Comparison of ENCODE assay signal across 19 cellular contexts in genomic region chr4:13821522-13821921, GRCh38.
A peak's percentile ranks its signal among the peaks of the same experiment; 100 is the strongest.
DNase-seq lines count a peak whose midpoint lies in the region; ATAC-seq and TF ChIP-seq lines count a peak whose summit lies in the region.
"Had no signal": no experiment of that assay in that cellular context is flagged by ENCODE, and none has a peak within 500 bp of the region (broad histone marks: within the 10 kb centered on the region; RNA-seq: fewer than 3 reads in every experiment).

No MANE protein-coding gene starts in this region.

- no peaks in the 10 kb centered on the region for H3K36me3 ChIP-seq in WERI-Rb-1
- H3K36me3 ChIP-seq: BLaER1 treated with 17β-estradiol and CSF1 and Interleukin-3, amounts not matched to agents 10 nM and 100 nM; right atrium auricular region had no signal

- no peaks in the 10 kb centered on the region for H3K9me3 ChIP-seq in WERI-Rb-1 (ENCODE audit: severe bottlenecking)

- no peaks in the 10 kb centered on the region for H3K27me3 ChIP-seq in WERI-Rb-1 (ENCODE audit: insufficient read depth, low read depth, severe bottlenecking)
- H3K27me3 ChIP-seq: BLaER1 treated with 17β-estradiol and CSF1 and Interleukin-3, amounts not matched to agents 10 nM and 100 nM; right atrium auricular region had no signal

- H3K27ac ChIP-seq in WERI-Rb-1 = no peak overlapping the region
- H3K27ac ChIP-seq: A549; BLaER1 treated with 17β-estradiol and CSF1 and Interleukin-3, amounts not matched to agents 10 nM and 100 nM; right atrium auricular region had no signal

- DNase-seq in AG10803 (ENCODE audit: low read depth) (peak; percentile 8), HT1080 (ENCODE audit: low read depth) (peak; percentile 11), WERI-Rb-1 (peak; percentile 13), iPS-NIHi7 (ENCODE audit: extremely low spot score) (peak; percentile 60), T-helper 9 cell (no peak), amniotic stem cell (lab: John Stamatoyannopoulos, UW) (no peak)
- no peak for DNase-seq in stimulated activated CD8-positive, alpha-beta memory T cell treated with anti-CD3 and anti-CD28 coated beads, Interleukin-4, amount 100 ng/mL, for 48 hours
- DNase-seq: activated CD4-positive, alpha-beta T cell treated with anti-CD3 and anti-CD28 coated beads, Interleukin-2, amount 50 U/mL, for 48 hours; activated effector memory CD4-positive, alpha-beta T cell treated with anti-CD3 and anti-CD28 coated beads, Interleukin-2, amount 50 U/mL, for 16 hours; GOT3; NCI-H1417 treated with DMSO at 0.1 percent for 48 hours; NCI-H524 treated with DMSO at 0.1 percent for 48 hours; SIG-M5; stimulated activated CD4-positive, alpha-beta T cell treated with anti-CD3 and anti-CD28 coated beads, Interleukin-12 subunit alpha, Interleukin-12 subunit beta, amount 100 ng/mL, for 4 hours had no signal

- TF ChIP-seq CTCF in AG10803 (conservative IDR thresholded peaks at IDR 0.05; ENCODE audit: low read length) = no peak
- peak; percentile 31; the same call in 1 of the 2 replicates for TF ChIP-seq CTCF in WERI-Rb-1 (IDR thresholded peaks at IDR 0.05; ENCODE audit: low read depth, low read length)

- no peak overlapping the region for H3K4me3 ChIP-seq in AG10803 (ENCODE audit: low read length)
- H3K4me3 ChIP-seq in WERI-Rb-1 (ENCODE audit: low read depth, low read length) = no peak overlapping the region
- H3K4me3 ChIP-seq: A549; BLaER1 treated with 17β-estradiol and CSF1 and Interleukin-3, amounts not matched to agents 10 nM and 100 nM; lung; right atrium auricular region had no signal

- ATAC-seq in HG02571 (IDR thresholded peaks at IDR 0.05; ENCODE audit: unreplicated experiment) = no peak
- ATAC-seq: A549 had no signal

Comparison
In these comparisons a context has a peak if more than half of its experiments do, and no peak if none do; other contexts are left out.
1. DNase-seq: peak in AG10803 (single experiment), HT1080 (single experiment), WERI-Rb-1 (single experiment) and iPS-NIHi7 (single experiment); none in T-helper 9 cell (single experiment), amniotic stem cell (single experiment) and stimulated activated CD8-positive, alpha-beta memory T cell treated with anti-CD3 and anti-CD28 coated beads, Interleukin-4, amount 100 ng/mL, for 48 hours (single experiment).